ENCODE assay signal across 2 cellular contexts in genomic region chr21:14273736-14274538, GRCh38.
A peak's percentile ranks its signal among the peaks of the same experiment; 100 is the strongest.
TF ChIP-seq lines count a peak whose summit lies in the region.

No MANE protein-coding gene starts in this region.

TF ChIP-seq in IMR-90, 13 proteins besides CTCF, POLR2A, EP300 and RAD21:
- TF ChIP-seq CHD1 (IDR thresholded peaks at IDR 0.05; ENCODE audit: low read depth, low read length) (no peak), RCOR1 (IDR thresholded peaks at IDR 0.05; ENCODE audit: insufficient replicate concordance, low read length) (no peak), SMC3 (IDR thresholded peaks at IDR 0.05; ENCODE audit: low read depth, low read length) (no peak), BHLHE40 (IDR thresholded peaks at IDR 0.05; ENCODE audit: low read depth, low read length) (no peak), NFE2L2 (IDR thresholded peaks at IDR 0.05; ENCODE audit: low read depth, low read length) (no peak), ELK1 (IDR thresholded peaks at IDR 0.05; ENCODE audit: borderline replicate concordance, low read depth, low read length) (no peak), FOS (IDR thresholded peaks at IDR 0.05; ENCODE audit: low read depth, low read length) (no peak), USF2 (IDR thresholded peaks at IDR 0.05; ENCODE audit: low read depth, low read length) (no peak), RFX5 (IDR thresholded peaks at IDR 0.05; ENCODE audit: low read depth, low read length) (no peak)

TF ChIP-seq in K562, 482 proteins besides CTCF, POLR2A, EP300 and RAD21 (continues in another document):
- TF ChIP-seq NFIC (IDR thresholded peaks at IDR 0.05) (peak; percentile 38; the same call in 1 of the 2 replicates), KAT2B (IDR thresholded peaks at IDR 0.05; ENCODE audit: low read depth, low read length) (no peak), ZNF277 (CRISPR knock-in tag; IDR thresholded peaks at IDR 0.05; ENCODE audit: borderline replicate concordance) (no peak), MCM5 (IDR thresholded peaks at IDR 0.05; ENCODE audit: low read depth) (no peak), E2F6 (IDR thresholded peaks at IDR 0.05; ENCODE audit: borderline replicate concordance in 1 of 2, extremely low read depth in 1 of 2, insufficient read depth in 1 of 2, insufficient read length in 1 of 2, low read depth in 1 of 2, low read length in 1 of 2, poor library complexity in 1 of 2, severe bottlenecking in 1 of 2) (peak in 1 of 2 experiments; percentile 25), GABPB2 (CRISPR knock-in tag; conservative IDR thresholded peaks at IDR 0.05) (no peak), CBFA2T3 (IDR thresholded peaks at IDR 0.05) (peak; percentile 41), ZNF699 (CRISPR knock-in tag; IDR thresholded peaks at IDR 0.05; ENCODE audit: insufficient replicate concordance) (no peak), CHD1 (IDR thresholded peaks at IDR 0.05; ENCODE audit: low read length) (no peak), PHB (CRISPR knock-in tag; IDR thresholded peaks at IDR 0.05) (no peak), TAF1 (IDR thresholded peaks at IDR 0.05; ENCODE audit: control insufficient read depth, extremely low read depth, insufficient read depth, low read length, severe bottlenecking) (no peak), CXXC5 (CRISPR knock-in tag; IDR thresholded peaks at IDR 0.05) (0 out of 2 replicates have a peak, but pooled peaks have one; percentile 18), MITF (IDR thresholded peaks at IDR 0.05) (no peak), PRMT5 (CRISPR knock-in tag; IDR thresholded peaks at IDR 0.05) (no peak), CTBP1 (IDR thresholded peaks at IDR 0.05; ENCODE audit: borderline replicate concordance) (0 out of 2 replicates have a peak, but pooled peaks have one; percentile 22), HNRNPH1 (optimal IDR thresholded peaks at IDR 0.05; ENCODE audit: low read depth, low read length) (no peak), ELK3 (CRISPR knock-in tag; IDR thresholded peaks at IDR 0.05) (no peak), ELF1 (tag; IDR thresholded peaks at IDR 0.05) (no peak), ZNF75A (CRISPR knock-in tag; IDR thresholded peaks at IDR 0.05) (no peak), SP2 (IDR thresholded peaks at IDR 0.05; ENCODE audit: extremely low read depth, low read depth, low read length, poor library complexity, severe bottlenecking) (no peak), DACH1 (IDR thresholded peaks at IDR 0.05; ENCODE audit: partially characterized antibody) (no peak), ZBTB9 (CRISPR knock-in tag; IDR thresholded peaks at IDR 0.05) (no peak), UBTF (IDR thresholded peaks at IDR 0.05; ENCODE audit: borderline replicate concordance in 1 of 2, low read depth in 2 of 2, low read length in 2 of 2) (0 out of 4 replicates have a peak, but pooled peaks of 1 of the 2 experiments have one; percentile 55), JUNB (CRISPR knock-in tag; conservative IDR thresholded peaks at IDR 0.05) (no peak), ESRRB (CRISPR knock-in tag; IDR thresholded peaks at IDR 0.05; ENCODE audit: borderline replicate concordance) (no peak), RBFOX2 (IDR thresholded peaks at IDR 0.05; ENCODE audit: low read depth, low read length) (peak; percentile 42; the same call in 1 of the 2 replicates), ZNF695 (CRISPR knock-in tag; IDR thresholded peaks at IDR 0.05) (no peak), MAFG (tag; conservative IDR thresholded peaks at IDR 0.05) (no peak), GATAD2A (IDR thresholded peaks at IDR 0.05) (no peak), ZNF512 (tag; IDR thresholded peaks at IDR 0.05) (no peak), DIDO1 (tag; IDR thresholded peaks at IDR 0.05; ENCODE audit: low read depth) (no peak), ZNF354B (CRISPR knock-in tag; IDR thresholded peaks at IDR 0.05) (no peak), SAP30 (IDR thresholded peaks at IDR 0.05; ENCODE audit: borderline replicate concordance, insufficient read depth, low read depth, low read length, poor library complexity, severe bottlenecking) (no peak), NCOR1 (IDR thresholded peaks at IDR 0.05) (0 out of 2 replicates have a peak, but pooled peaks have one; percentile 14), ATF2 (CRISPR knock-in tag; IDR thresholded peaks at IDR 0.05) (no peak), ZNF318 (IDR thresholded peaks at IDR 0.05; ENCODE audit: borderline replicate concordance in 1 of 2, low read depth in 1 of 2) (no peak), ZNF589 (CRISPR knock-in tag; IDR thresholded peaks at IDR 0.05; ENCODE audit: low read depth) (no peak)
